1 cellular context compared by ENCODE assay signal in genomic region chr22:21051145-21051835, GRCh38.
TF ChIP-seq lines count a peak whose summit lies in the region.

No MANE protein-coding gene starts in this region.

TF ChIP-seq in K562, 482 proteins besides CTCF, POLR2A, EP300 and RAD21:
- TF ChIP-seq, protein P1, sequence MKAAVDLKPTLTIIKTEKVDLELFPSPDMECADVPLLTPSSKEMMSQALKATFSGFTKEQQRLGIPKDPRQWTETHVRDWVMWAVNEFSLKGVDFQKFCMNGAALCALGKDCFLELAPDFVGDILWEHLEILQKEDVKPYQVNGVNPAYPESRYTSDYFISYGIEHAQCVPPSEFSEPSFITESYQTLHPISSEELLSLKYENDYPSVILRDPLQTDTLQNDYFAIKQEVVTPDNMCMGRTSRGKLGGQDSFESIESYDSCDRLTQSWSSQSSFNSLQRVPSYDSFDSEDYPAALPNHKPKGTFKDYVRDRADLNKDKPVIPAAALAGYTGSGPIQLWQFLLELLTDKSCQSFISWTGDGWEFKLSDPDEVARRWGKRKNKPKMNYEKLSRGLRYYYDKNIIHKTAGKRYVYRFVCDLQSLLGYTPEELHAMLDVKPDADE (conservative IDR thresholded peaks at IDR 0.05; ENCODE audit: control insufficient read depth, low read depth, low read length) = 0 out of 2 replicates have a peak, but pooled peaks have one; percentile 14
- TF ChIP-seq, protein P2, sequence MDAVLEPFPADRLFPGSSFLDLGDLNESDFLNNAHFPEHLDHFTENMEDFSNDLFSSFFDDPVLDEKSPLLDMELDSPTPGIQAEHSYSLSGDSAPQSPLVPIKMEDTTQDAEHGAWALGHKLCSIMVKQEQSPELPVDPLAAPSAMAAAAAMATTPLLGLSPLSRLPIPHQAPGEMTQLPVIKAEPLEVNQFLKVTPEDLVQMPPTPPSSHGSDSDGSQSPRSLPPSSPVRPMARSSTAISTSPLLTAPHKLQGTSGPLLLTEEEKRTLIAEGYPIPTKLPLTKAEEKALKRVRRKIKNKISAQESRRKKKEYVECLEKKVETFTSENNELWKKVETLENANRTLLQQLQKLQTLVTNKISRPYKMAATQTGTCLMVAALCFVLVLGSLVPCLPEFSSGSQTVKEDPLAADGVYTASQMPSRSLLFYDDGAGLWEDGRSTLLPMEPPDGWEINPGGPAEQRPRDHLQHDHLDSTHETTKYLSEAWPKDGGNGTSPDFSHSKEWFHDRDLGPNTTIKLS (IDR thresholded peaks at IDR 0.05; ENCODE audit: borderline replicate concordance, low read depth) = no peak
- TF ChIP-seq KLF1 (tag; IDR thresholded peaks at IDR 0.05) (0 out of 2 replicates have a peak, but pooled peaks have one; percentile 11), TFAP4 (CRISPR knock-in tag; IDR thresholded peaks at IDR 0.05; ENCODE audit: borderline replicate concordance) (0 out of 2 replicates have a peak, but pooled peaks have one; percentile 14), ZNF224 (CRISPR knock-in tag; IDR thresholded peaks at IDR 0.05) (no peak), HINFP (tag; conservative IDR thresholded peaks at IDR 0.05; ENCODE audit: low read depth) (no peak), CREB3 (tag; conservative IDR thresholded peaks at IDR 0.05; ENCODE audit: low read depth) (no peak), YY1 (IDR thresholded peaks at IDR 0.05; ENCODE audit: borderline replicate concordance in 1 of 3, control insufficient read depth in 1 of 3, extremely low read depth in 1 of 3, insufficient read depth in 3 of 3, insufficient read length in 1 of 3, insufficient replicate concordance in 2 of 3, low read depth in 1 of 3, low read length in 2 of 3) (peak in 2 of 3 experiments; percentile 8 to 69), MCM5 (IDR thresholded peaks at IDR 0.05; ENCODE audit: low read depth) (0 out of 2 replicates have a peak, but pooled peaks have one; percentile 22), PRMT5 (CRISPR knock-in tag; IDR thresholded peaks at IDR 0.05) (0 out of 2 replicates have a peak, but pooled peaks have one; percentile 6), STAG1 (CRISPR knock-in tag; IDR thresholded peaks at IDR 0.05; ENCODE audit: borderline replicate concordance) (peak; percentile 37; the same call in 1 of the 2 replicates), JUND (IDR thresholded peaks at IDR 0.05; ENCODE audit: borderline replicate concordance, low read depth, low read length) (no peak), JUND (tag; IDR thresholded peaks at IDR 0.05; ENCODE audit: borderline replicate concordance, low read depth, low read length) (no peak), ZKSCAN1 (IDR thresholded peaks at IDR 0.05; ENCODE audit: low read depth, low read length) (0 out of 2 replicates have a peak, but pooled peaks have one; percentile 15), ZBED1 (IDR thresholded peaks at IDR 0.05) (no peak), CHCHD3 (CRISPR knock-in tag; IDR thresholded peaks at IDR 0.05) (0 out of 2 replicates have a peak, but pooled peaks have one; percentile 39), TSC22D4 (tag; IDR thresholded peaks at IDR 0.05) (0 out of 2 replicates have a peak, but pooled peaks have one; percentile 77), HMGXB4 (CRISPR knock-in tag; IDR thresholded peaks at IDR 0.05) (0 out of 2 replicates have a peak, but pooled peaks have one; percentile 41), ZBTB7A (IDR thresholded peaks at IDR 0.05; ENCODE audit: borderline replicate concordance, control insufficient read depth, low read depth, low read length) (peak; percentile 3; the same call in 1 of the 2 replicates), BRCA1 (IDR thresholded peaks at IDR 0.05) (no peak), BRCA1 (CRISPR knock-in tag; IDR thresholded peaks at IDR 0.05) (peak; percentile 87; the same call in 1 of the 2 replicates), GABPB1 (CRISPR knock-in tag; IDR thresholded peaks at IDR 0.05) (no peak; the same call in 1 of the 2 replicates)
- TF ChIP-seq, protein P3, sequence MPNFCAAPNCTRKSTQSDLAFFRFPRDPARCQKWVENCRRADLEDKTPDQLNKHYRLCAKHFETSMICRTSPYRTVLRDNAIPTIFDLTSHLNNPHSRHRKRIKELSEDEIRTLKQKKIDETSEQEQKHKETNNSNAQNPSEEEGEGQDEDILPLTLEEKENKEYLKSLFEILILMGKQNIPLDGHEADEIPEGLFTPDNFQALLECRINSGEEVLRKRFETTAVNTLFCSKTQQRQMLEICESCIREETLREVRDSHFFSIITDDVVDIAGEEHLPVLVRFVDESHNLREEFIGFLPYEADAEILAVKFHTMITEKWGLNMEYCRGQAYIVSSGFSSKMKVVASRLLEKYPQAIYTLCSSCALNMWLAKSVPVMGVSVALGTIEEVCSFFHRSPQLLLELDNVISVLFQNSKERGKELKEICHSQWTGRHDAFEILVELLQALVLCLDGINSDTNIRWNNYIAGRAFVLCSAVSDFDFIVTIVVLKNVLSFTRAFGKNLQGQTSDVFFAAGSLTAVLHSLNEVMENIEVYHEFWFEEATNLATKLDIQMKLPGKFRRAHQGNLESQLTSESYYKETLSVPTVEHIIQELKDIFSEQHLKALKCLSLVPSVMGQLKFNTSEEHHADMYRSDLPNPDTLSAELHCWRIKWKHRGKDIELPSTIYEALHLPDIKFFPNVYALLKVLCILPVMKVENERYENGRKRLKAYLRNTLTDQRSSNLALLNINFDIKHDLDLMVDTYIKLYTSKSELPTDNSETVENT (CRISPR knock-in tag; IDR thresholded peaks at IDR 0.05) = peak; percentile 16; the same call in 1 of the 2 replicates
TF ChIP-seq in K562: peak in this region for 14.
